ENCODE assay signal across 8 cellular contexts in genomic region chr7:14457567-14458453, GRCh38.
A peak's percentile ranks its signal among the peaks of the same experiment; 100 is the strongest.
DNase-seq lines count a peak whose midpoint lies in the region; ATAC-seq and TF ChIP-seq lines count a peak whose summit lies in the region.

No MANE protein-coding gene starts in this region.

- POLR2A ChIA-PET in CD4-positive, alpha-beta T cell (lab: Charles Lee): no interaction called here
- POLR2A ChIA-PET in PC-3 (lab: Charles Lee; ENCODE audit: unreplicated experiment): no interaction called here

- no peak overlapping the region for H3K9ac ChIP-seq in PC-3 (ENCODE audit: low read length)

- H3K36me3 ChIP-seq in PC-3 (ENCODE audit: low read depth, low read length): no peaks in the 10 kb centered on the region

- no peaks in the 10 kb centered on the region for H3F3A ChIP-seq in PC-3 (ENCODE audit: low read length, unreplicated experiment)

- H3K4me2 ChIP-seq in PC-3 (ENCODE audit: low read length): peak overlapping the region; percentile 80

- H2AFZ ChIP-seq in PC-3 (ENCODE audit: low read length): peak overlapping the region; percentile 91

- DNase-seq in CD4-positive, alpha-beta T cell: peak in 6 of 10 experiments; percentile 5 to 17 (median 11)
- DNase-seq in GM20000 (ENCODE audit: low spot score): peak; percentile 37
- DNase-seq in PC-3: peak; percentile 84
- DNase-seq in activated naive CD4-positive, alpha-beta T cell treated with anti-CD3 and anti-CD28 coated beads, Interleukin-2, amount 50 U/mL, for 16 hours: peak; percentile 15
- DNase-seq in glutamatergic neuron: peak; percentile 69
- peak; percentile 86 for DNase-seq in osteocyte (ENCODE audit: extremely low spot score, unreplicated experiment)

- H3K79me2 ChIP-seq in PC-3 (ENCODE audit: low read length): no peaks in the 10 kb centered on the region

- H3K9me3 ChIP-seq in CD4-positive, alpha-beta T cell (ENCODE audit: control insufficient read depth, low read length): no peaks in the 10 kb centered on the region
- H3K9me3 ChIP-seq in PC-3 (ENCODE audit: low read length): no peaks in the 10 kb centered on the region

- H3K27me3 ChIP-seq in CD4-positive, alpha-beta T cell (ENCODE audit: control insufficient read depth, insufficient read depth, low read length): no peaks in the 10 kb centered on the region
- H3K27me3 ChIP-seq in PC-3 (ENCODE audit: low read length): no peaks in the 10 kb centered on the region

- H3K4me1 Mint-ChIP-seq in CD4-positive, alpha-beta T cell (ENCODE audit: low read depth): peaks cover 4% of the 10 kb centered on the region
- H3K4me1 Mint-ChIP-seq in glutamatergic neuron (ENCODE audit: low read depth, unreplicated experiment): peaks cover 8% of the 10 kb centered on the region
- peaks cover 3% of the 10 kb centered on the region for H3K4me1 Mint-ChIP-seq in osteocyte (ENCODE audit: unreplicated experiment)

- H3K27ac Mint-ChIP-seq in CD4-positive, alpha-beta T cell: no peak overlapping the region
- H3K27ac Mint-ChIP-seq in glutamatergic neuron (ENCODE audit: unreplicated experiment): peak overlapping the region; percentile 60
- no peak overlapping the region for H3K27ac Mint-ChIP-seq in osteocyte (ENCODE audit: unreplicated experiment)

- no peak overlapping the region for H3K27ac ChIP-seq in CD4-positive, alpha-beta T cell (ENCODE audit: low read depth, low read length)
- H3K27ac ChIP-seq in PC-3 (ENCODE audit: low read length): no peak overlapping the region

- no peak overlapping the region for H3K4me3 Mint-ChIP-seq in CD4-positive, alpha-beta T cell
- H3K4me3 Mint-ChIP-seq in glutamatergic neuron (ENCODE audit: unreplicated experiment) (peak overlapping the region; percentile 53), osteocyte (ENCODE audit: unreplicated experiment) (no peak overlapping the region)

- CTCF ChIA-PET in CD4-positive, alpha-beta T cell (lab: Charles Lee): no interaction called here
- CTCF ChIA-PET in PC-3 (lab: Charles Lee): interaction anchor here (1.0 kb wide), 1 partner anchor 234 kb away, joined by 4 read pairs; no protein-coding TSS in a partner anchor

- 0 out of 2 replicates have a peak, but pooled peaks cover 4% of the 10 kb centered on the region for H3K4me1 ChIP-seq in PC-3 (ENCODE audit: insufficient read depth, low read length)

- peak overlapping the region; percentile 60 for H3K4me3 ChIP-seq in PC-3 (ENCODE audit: low read length)

- intact Hi-C loops in CD4-positive, alpha-beta T cell (cut with DNase I, micrococcal nuclease): loop anchor here (2.0 to 5.0 kb wide), 4 partner anchors 936 to 1931 kb away; no protein-coding TSS in a partner anchor
- intact Hi-C loops in PC-3 (cut with micrococcal nuclease): loop anchor here (1.0 to 10.0 kb wide), 9 partner anchors 166 to 1176 kb away; no protein-coding TSS in a partner anchor

- peaks cover 3% of the 10 kb centered on the region for H3K27me3 Mint-ChIP-seq in CD4-positive, alpha-beta T cell
- H3K27me3 Mint-ChIP-seq in glutamatergic neuron (ENCODE audit: unreplicated experiment): peaks cover under 1% of the 10 kb centered on the region
- H3K27me3 Mint-ChIP-seq in osteocyte (ENCODE audit: unreplicated experiment): no peaks in the 10 kb centered on the region

- H3K9me2 ChIP-seq in PC-3 (replicated peaks; ENCODE audit: low read length): no peaks in the 10 kb centered on the region

- H4K20me1 ChIP-seq in PC-3 (ENCODE audit: low read length): no peaks in the 10 kb centered on the region

- H3K9me3 Mint-ChIP-seq in CD4-positive, alpha-beta T cell: no peaks in the 10 kb centered on the region
- H3K9me3 Mint-ChIP-seq in glutamatergic neuron (ENCODE audit: unreplicated experiment): no peaks in the 10 kb centered on the region
- H3K9me3 Mint-ChIP-seq in osteocyte (ENCODE audit: unreplicated experiment): no peaks in the 10 kb centered on the region

- no peaks in the 10 kb centered on the region for H3K36me3 Mint-ChIP-seq in CD4-positive, alpha-beta T cell (ENCODE audit: low read depth)
- H3K36me3 Mint-ChIP-seq in glutamatergic neuron (ENCODE audit: unreplicated experiment) (no peaks in the 10 kb centered on the region), osteocyte (ENCODE audit: unreplicated experiment) (no peaks in the 10 kb centered on the region)

- no peak for ATAC-seq in CD4-positive, alpha-beta T cell (ENCODE audit: poor library complexity)
- ATAC-seq in PC-3: peak; percentile 92
- no peak for ATAC-seq in HG03469 (IDR thresholded peaks at IDR 0.05; ENCODE audit: unreplicated experiment)

- peak; percentile 75 for TF ChIP-seq CTCF in CD4-positive, alpha-beta T cell (IDR thresholded peaks at IDR 0.05)
- TF ChIP-seq CTCF in GM20000 (IDR thresholded peaks at IDR 0.05; ENCODE audit: extremely low read depth, missing control alignments) (peak; percentile 68), LNCAP (IDR thresholded peaks at IDR 0.05) (peak; percentile 82), PC-3 (conservative IDR thresholded peaks at IDR 0.05; ENCODE audit: low read depth, low read length) (peak; percentile 85), glutamatergic neuron (IDR thresholded peaks at IDR 0.05; ENCODE audit: partially characterized antibody, unreplicated experiment) (peak; percentile 98), osteocyte (IDR thresholded peaks at IDR 0.05) (peak; percentile 91)

- BruUV-seq in PC-3 (replicated peaks; lab: Mats Ljungman, UMichigan): no TSS peak

Comparison
In these comparisons a context has a peak if more than half of its experiments do, and no peak if none do; other contexts are left out.
1. DNase-seq: peak in every context shown above with its lines; median percentile 86 in osteocyte; 84 in PC-3; 69 in glutamatergic neuron; 37 in GM20000; 15 in activated naive CD4-positive, alpha-beta T cell treated with anti-CD3 and anti-CD28 coated beads, Interleukin-2, amount 50 U/mL, for 16 hours; 11 in CD4-positive, alpha-beta T cell.